Comparison of ENCODE assay signal across 24 cellular contexts in the genomic region with DNA sequence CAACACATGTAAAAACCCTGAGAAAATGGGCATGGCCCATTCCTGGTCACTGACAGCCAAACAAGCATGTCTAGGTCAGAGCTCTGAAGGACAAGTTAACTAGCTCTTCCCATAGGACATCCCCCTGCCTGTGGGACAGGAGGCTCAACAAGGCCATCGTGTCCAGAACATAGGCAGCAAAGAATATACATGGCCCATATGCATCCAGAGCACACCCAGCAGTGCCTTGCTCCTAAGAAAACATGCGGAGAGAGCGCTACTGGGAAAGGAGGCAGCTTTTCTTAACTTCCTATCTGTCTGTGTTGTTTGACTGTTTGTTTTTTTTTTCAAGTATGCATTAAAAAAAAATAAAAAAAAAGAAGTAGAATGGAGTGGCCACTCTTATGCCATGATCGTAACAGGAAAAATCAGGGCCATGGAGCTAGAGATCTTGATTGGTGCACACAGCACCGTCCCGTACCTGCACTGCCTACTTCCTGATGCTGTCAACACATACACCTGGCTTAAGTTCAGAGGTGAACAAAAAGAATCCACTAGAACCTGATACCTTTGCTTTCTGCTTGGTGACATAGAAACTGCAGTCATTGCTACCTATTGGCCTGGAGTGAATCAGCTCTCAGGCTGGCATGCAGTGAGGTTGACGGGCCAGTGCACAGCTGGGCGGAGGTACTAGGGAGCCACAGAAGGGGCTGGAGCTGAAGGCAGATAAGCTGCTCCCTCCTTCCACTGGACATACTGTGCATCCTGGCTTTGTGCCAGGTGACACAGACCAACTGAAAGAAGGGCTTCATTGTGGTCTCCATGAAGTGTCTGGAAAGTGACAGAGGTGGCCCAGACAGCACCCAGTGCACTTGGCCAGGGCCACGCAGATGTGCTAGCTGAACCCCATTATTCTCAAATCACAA. TPM values are rescaled to one million over a fixed set of nuclear protein-coding genes. Genes with fewer than 3 reads are reported as not detected.
DNase-seq lines count a peak whose midpoint lies in the region; ATAC-seq, FAIRE-seq and TF ChIP-seq lines count a peak whose summit lies in the region.
"Had no signal": no experiment of that assay in that cellular context is flagged by ENCODE, and none has a peak within 500 bp of the region (broad histone marks: within the 10 kb centered on the region; RNA-seq: fewer than 3 reads in every experiment).

No MANE protein-coding gene starts in this region.

- H3K27me3 ChIP-seq in K562 (ENCODE audit: control insufficient read depth in 2 of 2, insufficient read depth in 2 of 2, low read length in 2 of 2) = no peaks in the 10 kb centered on the region
- H3K27me3 ChIP-seq: BLaER1 treated with 17β-estradiol and CSF1 and Interleukin-3, amounts not matched to agents 10 nM and 100 nM had no signal

- no peaks in the 10 kb centered on the region for H3K4me1 ChIP-seq in K562 (replicated peaks in 1 of 2; ENCODE audit: control insufficient read depth in 2 of 2, insufficient read depth in 2 of 2, low read length in 2 of 2)
- H3K4me1 ChIP-seq: A549, Caco-2 had no signal

- no peak overlapping the region for H3K4me3 Mint-ChIP-seq in stimulated activated effector memory CD8-positive, alpha-beta T cell treated with anti-CD3 and anti-CD28 coated beads, Interleukin-12 subunit alpha, Interleukin-12 subunit beta, amount 100 ng/mL, for 72 hours
- H3K4me3 Mint-ChIP-seq in chondrocyte (ENCODE audit: unreplicated experiment) = no peak overlapping the region
- H3K4me3 Mint-ChIP-seq: B cell; CD4-positive, alpha-beta T cell; CD8-positive, alpha-beta T cell had no signal

- peaks cover 97% of the 10 kb centered on the region for H3K36me3 Mint-ChIP-seq in stimulated activated effector memory CD8-positive, alpha-beta T cell treated with anti-CD3 and anti-CD28 coated beads, Interleukin-12 subunit alpha, Interleukin-12 subunit beta, amount 100 ng/mL, for 72 hours
- H3K36me3 Mint-ChIP-seq in chondrocyte (ENCODE audit: low read depth) = peaks cover 47% of the 10 kb centered on the region

- TF ChIP-seq EP300 in K562 (IDR thresholded peaks at IDR 0.05; ENCODE audit: low read length) = no peak

- H3K9ac ChIP-seq in K562 (ENCODE audit: insufficient read depth in 1 of 2, low read depth in 2 of 2, low read length in 2 of 2) = no peak overlapping the region

- in situ Hi-C loops in K562 (cut with MboI) = no loop called here

- intact Hi-C loops in K562 (cut with micrococcal nuclease) = no loop called here

- H3K4me3 ChIP-seq in K562 = no peak overlapping the region
- H3K4me3 ChIP-seq: A549; BLaER1 treated with 17β-estradiol and CSF1 and Interleukin-3, amounts not matched to agents 10 nM and 100 nM had no signal

- H3K9me1 ChIP-seq in K562 (ENCODE audit: control insufficient read depth, insufficient read depth, low read length) = peaks cover 9% of the 10 kb centered on the region

- peak overlapping the region; percentile 32 for H3K27ac Mint-ChIP-seq in stimulated activated effector memory CD8-positive, alpha-beta T cell treated with anti-CD3 and anti-CD28 coated beads, Interleukin-12 subunit alpha, Interleukin-12 subunit beta, amount 100 ng/mL, for 72 hours
- H3K27ac Mint-ChIP-seq in chondrocyte (ENCODE audit: unreplicated experiment) = no peak overlapping the region
- H3K27ac Mint-ChIP-seq: B cell; CD4-positive, alpha-beta T cell; CD8-positive, alpha-beta T cell had no signal

- TF ChIP-seq RAD21 in K562 (CRISPR knock-in tag; conservative IDR thresholded peaks at IDR 0.05 in 1 of 2, IDR thresholded peaks at IDR 0.05 in 1 of 2) = no peak

- DNase-seq in NCI-H2029 (lab: John Stamatoyannopoulos, UW) (peak; percentile 28), NCI-H2029 treated with DMSO at 0.1 percent for 48 hours (lab: John Stamatoyannopoulos, UW) (no peak), K562 (ENCODE audit: extremely low read depth in 1 of 4, low spot score in 3 of 4) (peak in 2 of 4 experiments; percentile 46 to 61), chondrocyte (ENCODE audit: low spot score) (no peak)
- peak; percentile 43 for DNase-seq in activated CD8-positive, alpha-beta memory T cell treated with anti-CD3 and anti-CD28 coated beads, Interleukin-2, amount 50 U/mL, for 48 hours
- no peak for DNase-seq in activated CD8-positive, alpha-beta memory T cell treated with anti-CD3 and anti-CD28 coated beads, Interleukin-2, amount 50 U/mL, for 4 hours
- DNase-seq in stimulated activated effector memory CD8-positive, alpha-beta T cell treated with anti-CD3 and anti-CD28 coated beads, Interleukin-12 subunit alpha, Interleukin-12 subunit beta, amount 100 ng/mL, for 72 hours (ENCODE audit: low spot score in 2 of 2) = no peak
- no peak for DNase-seq in stimulated activated CD4-positive, alpha-beta T cell treated with anti-CD3 and anti-CD28 coated beads, Interleukin-4, amount 100 ng/mL, for 24 hours
- DNase-seq: AML-193; Caco-2; Calu3; CD4-positive, alpha-beta T cell; CD8-positive, alpha-beta T cell; DMS79 treated with DMSO at 0.1 percent for 48 hours; GF-D8 had no signal

- no peak for FAIRE-seq in K562 (lab: Jason Lieb, UNC)
- FAIRE-seq: A549, D721Med, G401.6, GM12891, GM19239 had no signal

- no peak overlapping the region for H3K27ac ChIP-seq in K562 (ENCODE audit: extremely low read depth, low read depth, low read length)
- H3K27ac ChIP-seq: 22Rv1; A549; BLaER1 treated with 17β-estradiol and CSF1 and Interleukin-3, amounts not matched to agents 10 nM and 100 nM; C4-2B had no signal

- H3K4me2 ChIP-seq in K562 (ENCODE audit: insufficient read depth, low read length) = no peak overlapping the region
- H3K4me2 ChIP-seq: A549; BLaER1 treated with 17β-estradiol and CSF1 and Interleukin-3, amounts not matched to agents 10 nM and 100 nM had no signal

- H3K9me3 Mint-ChIP-seq in stimulated activated effector memory CD8-positive, alpha-beta T cell treated with anti-CD3 and anti-CD28 coated beads, Interleukin-12 subunit alpha, Interleukin-12 subunit beta, amount 100 ng/mL, for 72 hours = no peaks in the 10 kb centered on the region
- no peaks in the 10 kb centered on the region for H3K9me3 Mint-ChIP-seq in chondrocyte (ENCODE audit: low read depth)
- H3K9me3 Mint-ChIP-seq: CD4-positive, alpha-beta T cell; CD8-positive, alpha-beta T cell had no signal

- no peak; the same call in 2 of the 3 replicates for ATAC-seq in K562
- ATAC-seq in stimulated activated effector memory CD8-positive, alpha-beta T cell treated with anti-CD3 and anti-CD28 coated beads, Interleukin-12 subunit alpha, Interleukin-12 subunit beta, amount 100 ng/mL, for 72 hours = no peak
- ATAC-seq: A549; CD8-positive, alpha-beta T cell had no signal

- H3K4me1 Mint-ChIP-seq in stimulated activated effector memory CD8-positive, alpha-beta T cell treated with anti-CD3 and anti-CD28 coated beads, Interleukin-12 subunit alpha, Interleukin-12 subunit beta, amount 100 ng/mL, for 72 hours = peaks cover 10% of the 10 kb centered on the region
- H3K4me1 Mint-ChIP-seq in chondrocyte (ENCODE audit: low read depth) = no peaks in the 10 kb centered on the region
- H3K4me1 Mint-ChIP-seq: B cell had no signal

- peaks cover 100% of the 10 kb centered on the region for H3K36me3 ChIP-seq in K562 (ENCODE audit: control insufficient read depth, insufficient read depth, low read length)

- BruUV-seq in K562 (replicated peaks; lab: Mats Ljungman, UMichigan) = no TSS peak

- WGBS in K562 (ENCODE audit: insufficient coverage, low coverage, missing lambda C conversion rate) = 93% methylated on average over 9 of the region's 9 CpGs

- CTCF ChIA-PET in K562 (lab: Yijun Ruan, JAX; ENCODE audit: low intra/inter-chr PET ratio) = no interaction called here

- peak; percentile 36 for TF ChIP-seq POLR2A in K562 (conservative IDR thresholded peaks at IDR 0.05)

- no peaks in the 10 kb centered on the region for H3K79me2 ChIP-seq in K562 (ENCODE audit: control insufficient read depth, insufficient read depth, low read length)

- POLR2A ChIA-PET in K562 (lab: Yijun Ruan, JAX) = interaction anchor here (0.7 to 13.6 kb wide), 9 partner anchors 10 to 352 kb away, joined by 3 to 148 read pairs (median 3); a partner anchor contains a TSS

- no peak overlapping the region for H2AFZ ChIP-seq in K562 (ENCODE audit: low read depth, low read length)

- H4K20me1 ChIP-seq in K562 (replicated peaks; ENCODE audit: control insufficient read depth, insufficient read depth, low read length) = peaks cover 16% of the 10 kb centered on the region

- H3K9me3 ChIP-seq in K562 (replicated peaks; ENCODE audit: control insufficient read depth, insufficient read depth, low read depth, low read length) = no peaks in the 10 kb centered on the region
- H3K9me3 ChIP-seq: A549; BLaER1 treated with 17β-estradiol and CSF1 and Interleukin-3, amounts not matched to agents 10 nM and 100 nM; Caco-2 had no signal

- H3K27me3 Mint-ChIP-seq in chondrocyte (ENCODE audit: low read depth) = no peaks in the 10 kb centered on the region
- H3K27me3 Mint-ChIP-seq: B cell; CD4-positive, alpha-beta T cell had no signal

- no peak for TF ChIP-seq CTCF in K562 (IDR thresholded peaks at IDR 0.05 in 2 of 3, conservative IDR thresholded peaks at IDR 0.05 in 1 of 3; ENCODE audit: insufficient read depth in 2 of 3, low read depth in 1 of 3, low read length in 3 of 3)
- TF ChIP-seq CTCF in chondrocyte (IDR thresholded peaks at IDR 0.05) = no peak

RNA-seq across cellular contexts. Expression of a gene that starts 11.9 kb away (rescaled TPM):
- total RNA-seq in K562 (2011; cell fraction: chromatin; rRNA removed; ENCODE audit: low replicate concordance) = 307 and 375 TPM in 2 replicates
- total RNA-seq in K562 (2011; cell fraction: nucleolus; rRNA removed) = 219 and 230 TPM in 2 replicates
- total RNA-seq in K562 (2011; cell fraction: nucleoplasm; rRNA removed) = 278 and 374 TPM in 2 replicates
- total RNA-seq in K562 (2014; rRNA removed) (238 and 290 TPM in 2 replicates), K562 (2014; rRNA removed; fragmentation: Illumina TruSeq; extraction: Trizol) (361 and 365 TPM in 2 replicates), K562 (2015; rRNA removed; fragmentation: Illumina TruSeq; extraction: Trizol) (330 and 363 TPM in 2 replicates), K562 (2021) (284 and 307 TPM in 2 replicates), chondrocyte (75.8 to 81.2 TPM (median 76.2 TPM) in 3 replicates)
- polyA plus RNA-seq in K562 (2011; rRNA removed) (428 and 564 TPM in 2 replicates), K562 (2014; fragmentation: Illumina TruSeq; extraction: Trizol) (551 and 645 TPM in 2 replicates), K562 (2014; fragmentation: Nextera tagmentation; extraction: Ambion mirVana) (100 to 1,000 TPM; 503 to 627 TPM), K562 (2014; rRNA removed) (321 and 446 TPM in 2 replicates)
- polyA plus RNA-seq in K562 (2011; cell fraction: cytosol; rRNA removed) = 516 and 625 TPM in 2 replicates
- 577 and 723 TPM in 2 replicates for polyA plus RNA-seq in K562 (2011; cell fraction: nucleus; rRNA removed)
- polyA plus RNA-seq in K562 (2012) = 381 and 502 TPM in 2 replicates
- polyA minus RNA-seq in K562 (2011; rRNA and poly(A)+ RNA removed) = 432 and 439 TPM in 2 replicates
- 143 and 172 TPM in 2 replicates for polyA minus RNA-seq in K562 (2011; cell fraction: cytosol; rRNA and poly(A)+ RNA removed)
- 99.8 and 195 TPM in 2 replicates for polyA minus RNA-seq in K562 (2011; cell fraction: nucleus; rRNA and poly(A)+ RNA removed)

RNA-seq across cellular contexts. Expression of a gene that starts 12.6 kb away (rescaled TPM):
- 810 and 853 TPM in 2 replicates for total RNA-seq in K562 (2011; cell fraction: chromatin; rRNA removed; ENCODE audit: low replicate concordance)
- total RNA-seq in K562 (2011; cell fraction: nucleolus; rRNA removed) = 339 and 346 TPM in 2 replicates
- total RNA-seq in K562 (2011; cell fraction: nucleoplasm; rRNA removed) = 307 and 398 TPM in 2 replicates
- total RNA-seq in K562 (2014; rRNA removed) (415 and 450 TPM in 2 replicates), K562 (2014; rRNA removed; fragmentation: Illumina TruSeq; extraction: Trizol) (263 and 295 TPM in 2 replicates), K562 (2015; rRNA removed; fragmentation: Illumina TruSeq; extraction: Trizol) (239 and 251 TPM in 2 replicates), K562 (2021) (312 and 319 TPM in 2 replicates), chondrocyte (2.2 to 13.3 TPM (median 2.9 TPM) in 3 replicates)
- polyA plus RNA-seq in K562 (2011; rRNA removed) (580 and 584 TPM in 2 replicates), K562 (2014; fragmentation: Illumina TruSeq; extraction: Trizol) (412 and 430 TPM in 2 replicates), K562 (2014; fragmentation: Nextera tagmentation; extraction: Ambion mirVana) (100 to 1,000 TPM; 276 to 465 TPM), K562 (2014; rRNA removed) (410 and 427 TPM in 2 replicates)
- polyA plus RNA-seq in K562 (2011; cell fraction: cytosol; rRNA removed) = 370 and 430 TPM in 2 replicates
- 642 and 944 TPM in 2 replicates for polyA plus RNA-seq in K562 (2011; cell fraction: nucleus; rRNA removed)
- 267 and 326 TPM in 2 replicates for polyA plus RNA-seq in K562 (2012)
- polyA minus RNA-seq in K562 (2011; rRNA and poly(A)+ RNA removed) = 415 and 540 TPM in 2 replicates
- 153 and 162 TPM in 2 replicates for polyA minus RNA-seq in K562 (2011; cell fraction: cytosol; rRNA and poly(A)+ RNA removed)
- 185 and 445 TPM in 2 replicates for polyA minus RNA-seq in K562 (2011; cell fraction: nucleus; rRNA and poly(A)+ RNA removed)

RNA-seq across cellular contexts. Expression of a gene that starts 19.6 kb away (rescaled TPM):
- total RNA-seq in K562 (2011; cell fraction: chromatin; rRNA removed; ENCODE audit: low replicate concordance) = 119 and 122 TPM in 2 replicates
- total RNA-seq in K562 (2011; cell fraction: nucleolus; rRNA removed) = 71.8 and 76.0 TPM in 2 replicates
- 107 and 142 TPM in 2 replicates for total RNA-seq in K562 (2011; cell fraction: nucleoplasm; rRNA removed)
- 94.7 and 124 TPM in 2 replicates for total RNA-seq in K562 (2014; rRNA removed)
- total RNA-seq in K562 (2014; rRNA removed; fragmentation: Illumina TruSeq; extraction: Trizol) = 57.2 and 59.5 TPM in 2 replicates
- total RNA-seq in K562 (2015; rRNA removed; fragmentation: Illumina TruSeq; extraction: Trizol) = 61.3 and 63.2 TPM in 2 replicates
- total RNA-seq in K562 (2021) = 66.8 and 68.0 TPM in 2 replicates
- 139 and 244 TPM in 2 replicates for polyA plus RNA-seq in K562 (2011; rRNA removed)
- 164 and 257 TPM in 2 replicates for polyA plus RNA-seq in K562 (2011; cell fraction: cytosol; rRNA removed)
- 71.0 and 99.7 TPM in 2 replicates for polyA plus RNA-seq in K562 (2011; cell fraction: nucleus; rRNA removed)
- 87.8 and 120 TPM in 2 replicates for polyA plus RNA-seq in K562 (2012)
- 68.6 and 73.5 TPM in 2 replicates for polyA plus RNA-seq in K562 (2014; fragmentation: Illumina TruSeq; extraction: Trizol)
- polyA plus RNA-seq in K562 (2014; fragmentation: Nextera tagmentation; extraction: Ambion mirVana) = 10 to 100 TPM; 20.4 to 25.9 TPM
- polyA plus RNA-seq in K562 (2014; rRNA removed) = 112 and 121 TPM in 2 replicates
- 116 and 185 TPM in 2 replicates for polyA minus RNA-seq in K562 (2011; rRNA and poly(A)+ RNA removed)
- 49.4 and 80.5 TPM in 2 replicates for polyA minus RNA-seq in K562 (2011; cell fraction: cytosol; rRNA and poly(A)+ RNA removed)
- 24.9 and 58.9 TPM in 2 replicates for polyA minus RNA-seq in K562 (2011; cell fraction: nucleus; rRNA and poly(A)+ RNA removed)
- total RNA-seq in chondrocyte = 18.4 to 25.7 TPM (median 19.5 TPM) in 3 replicates

RNA-seq across cellular contexts. Expression of a gene that starts 34.8 kb away (rescaled TPM):
- 13.9 and 26.1 TPM in 2 replicates for total RNA-seq in K562 (2011; cell fraction: chromatin; rRNA removed; ENCODE audit: low replicate concordance)
- total RNA-seq in K562 (2011; cell fraction: nucleolus; rRNA removed) = 29.0 and 32.5 TPM in 2 replicates
- total RNA-seq in K562 (2011; cell fraction: nucleoplasm; rRNA removed) = 25.1 and 32.0 TPM in 2 replicates
- 160 and 182 TPM in 2 replicates for total RNA-seq in K562 (2014; rRNA removed)
- total RNA-seq in K562 (2014; rRNA removed; fragmentation: Illumina TruSeq; extraction: Trizol) = 208 and 209 TPM in 2 replicates
- 181 and 198 TPM in 2 replicates for total RNA-seq in K562 (2015; rRNA removed; fragmentation: Illumina TruSeq; extraction: Trizol)
- 132 and 144 TPM in 2 replicates for total RNA-seq in K562 (2021)
- 175 and 219 TPM in 2 replicates for polyA plus RNA-seq in K562 (2011; rRNA removed)
- polyA plus RNA-seq in K562 (2011; cell fraction: cytosol; rRNA removed) = 88.3 and 113 TPM in 2 replicates
- 34.6 and 66.5 TPM in 2 replicates for polyA plus RNA-seq in K562 (2011; cell fraction: nucleus; rRNA removed)
- polyA plus RNA-seq in K562 (2012) = 159 TPM in 2 replicates
- 197 and 237 TPM in 2 replicates for polyA plus RNA-seq in K562 (2014; fragmentation: Illumina TruSeq; extraction: Trizol)
- polyA plus RNA-seq in K562 (2014; fragmentation: Nextera tagmentation; extraction: Ambion mirVana) = 100 to 1,000 TPM; 601 to 652 TPM
- polyA plus RNA-seq in K562 (2014; rRNA removed) = 223 TPM in 2 replicates
- 52.5 and 73.2 TPM in 2 replicates for polyA minus RNA-seq in K562 (2011; rRNA and poly(A)+ RNA removed)
- 31.3 and 34.3 TPM in 2 replicates for polyA minus RNA-seq in K562 (2011; cell fraction: cytosol; rRNA and poly(A)+ RNA removed)
- 12.0 and 31.3 TPM in 2 replicates for polyA minus RNA-seq in K562 (2011; cell fraction: nucleus; rRNA and poly(A)+ RNA removed)
- total RNA-seq in chondrocyte = 21.4 to 22.5 TPM (median 21.8 TPM) in 3 replicates

RNA-seq across cellular contexts. Expression of a gene that starts 35.6 kb away (rescaled TPM):
- 103 and 120 TPM in 2 replicates for total RNA-seq in K562 (2011; cell fraction: chromatin; rRNA removed; ENCODE audit: low replicate concordance)
- total RNA-seq in K562 (2011; cell fraction: nucleolus; rRNA removed) = 79.7 and 81.6 TPM in 2 replicates
- total RNA-seq in K562 (2011; cell fraction: nucleoplasm; rRNA removed) = 66.5 and 67.1 TPM in 2 replicates
- 58.3 and 70.6 TPM in 2 replicates for total RNA-seq in K562 (2014; rRNA removed)
- 53.9 and 54.0 TPM in 2 replicates for total RNA-seq in K562 (2014; rRNA removed; fragmentation: Illumina TruSeq; extraction: Trizol)
- 57.5 and 58.4 TPM in 2 replicates for total RNA-seq in K562 (2015; rRNA removed; fragmentation: Illumina TruSeq; extraction: Trizol)
- 115 and 132 TPM in 2 replicates for total RNA-seq in K562 (2021)
- 71.7 and 82.2 TPM in 2 replicates for polyA plus RNA-seq in K562 (2011; rRNA removed)
- polyA plus RNA-seq in K562 (2011; cell fraction: cytosol; rRNA removed) = 105 and 109 TPM in 2 replicates
- 104 and 124 TPM in 2 replicates for polyA plus RNA-seq in K562 (2011; cell fraction: nucleus; rRNA removed)
- 91.6 and 91.8 TPM in 2 replicates for polyA plus RNA-seq in K562 (2012)
- 106 and 114 TPM in 2 replicates for polyA plus RNA-seq in K562 (2014; fragmentation: Illumina TruSeq; extraction: Trizol)
- 1 to 10 TPM in 1 of 2 experiments, under 1 TPM in 1; 0.96 to 1.2 TPM for polyA plus RNA-seq in K562 (2014; fragmentation: Nextera tagmentation; extraction: Ambion mirVana)
- polyA plus RNA-seq in K562 (2014; rRNA removed) = 80.0 and 80.8 TPM in 2 replicates
- 93.7 and 126 TPM in 2 replicates for polyA minus RNA-seq in K562 (2011; rRNA and poly(A)+ RNA removed)
- 65.3 and 93.4 TPM in 2 replicates for polyA minus RNA-seq in K562 (2011; cell fraction: cytosol; rRNA and poly(A)+ RNA removed)
- polyA minus RNA-seq in K562 (2011; cell fraction: nucleus; rRNA and poly(A)+ RNA removed) = 30.3 and 61.3 TPM in 2 replicates
- 27.1 to 31.8 TPM (median 30.3 TPM) in 3 replicates for total RNA-seq in chondrocyte

Comparison
In these comparisons a context has a peak if more than half of its experiments do, and no peak if none do; other contexts are left out.
1. DNase-seq: peak in NCI-H2029 (single experiment) and activated CD8-positive, alpha-beta memory T cell treated with anti-CD3 and anti-CD28 coated beads, Interleukin-2, amount 50 U/mL, for 48 hours (single experiment); none in NCI-H2029 treated with DMSO at 0.1 percent for 48 hours (single experiment), activated CD8-positive, alpha-beta memory T cell treated with anti-CD3 and anti-CD28 coated beads, Interleukin-2, amount 50 U/mL, for 4 hours (single experiment), stimulated activated effector memory CD8-positive, alpha-beta T cell treated with anti-CD3 and anti-CD28 coated beads, Interleukin-12 subunit alpha, Interleukin-12 subunit beta, amount 100 ng/mL, for 72 hours (0 of 2), stimulated activated CD4-positive, alpha-beta T cell treated with anti-CD3 and anti-CD28 coated beads, Interleukin-4, amount 100 ng/mL, for 24 hours (single experiment) and chondrocyte (single experiment).
2. RNA of a gene that starts 12.6 kb away (total RNA-seq): 239 to 853 TPM in K562; 2.2 to 13.3 TPM in chondrocyte; every median in the first group is over 10 times any median in the second.